In genomic region chr16:1378804-1379053, GRCh38 we compare ENCODE assay signal across 8 cellular contexts. TPM values are rescaled to one million over a fixed set of nuclear protein-coding genes. Genes with fewer than 3 reads are reported as not detected.
A peak's percentile ranks its signal among the peaks of the same experiment; 100 is the strongest.
DNase-seq lines count a peak whose midpoint lies in the region.

No MANE protein-coding gene starts in this region.

- H3K4me1 ChIP-seq in stomach smooth muscle (ENCODE audit: control insufficient read depth, insufficient read depth, low read length), result peaks cover 16% of the 10 kb centered on the region

- peaks cover 15% of the 10 kb centered on the region for H3K4me1 Mint-ChIP-seq in T-helper 1 cell treated with Interleukin-12 subunit alpha and Interleukin-12 subunit beta and Interleukin-4 antibody, amounts not matched to agents 30 μg/mL and 1 μg/mL, for 36 hours (ENCODE audit: low read depth)
- peaks cover 15% of the 10 kb centered on the region for H3K4me1 Mint-ChIP-seq in activated T-helper 1 cell treated with anti-CD3 and anti-CD28 coated beads, Interleukin-12 subunit alpha, Interleukin-12 subunit beta, Interleukin-2, Interleukin-4 antibody, amounts not matched to agents 30 ng/mL and 10 ng/mL and 1 ng/mL, durations not matched to agents 14 hours and 24 hours and 36 hours (ENCODE audit: low read depth)

- H3K4me3 ChIP-seq in iPS-18c (ENCODE audit: insufficient read depth, low read depth, low read length) (peak overlapping the region; percentile 80), stomach smooth muscle (ENCODE audit: low read length in 2 of 2) (peak overlapping the region; percentile 31 to 66)

- H3K27me3 Mint-ChIP-seq in T-helper 1 cell treated with Interleukin-12 subunit alpha and Interleukin-12 subunit beta and Interleukin-4 antibody, amounts not matched to agents 30 μg/mL and 1 μg/mL, for 36 hours (ENCODE audit: low read depth), result no peaks in the 10 kb centered on the region
- H3K27me3 Mint-ChIP-seq in activated T-helper 1 cell treated with anti-CD3 and anti-CD28 coated beads, Interleukin-12 subunit alpha, Interleukin-12 subunit beta, Interleukin-2, Interleukin-4 antibody, amounts not matched to agents 30 ng/mL and 10 ng/mL and 1 ng/mL, durations not matched to agents 14 hours and 24 hours and 36 hours (ENCODE audit: insufficient read depth), result no peaks in the 10 kb centered on the region

- DNase-seq in T-helper 1 cell (no peak), DMS 273 treated with DMSO at 0.1 percent for 48 hours (lab: John Stamatoyannopoulos, UW) (no peak), NCI-H1436 treated with DMSO at 0.1 percent for 48 hours (lab: John Stamatoyannopoulos, UW) (no peak), NCI-H187 (lab: John Stamatoyannopoulos, UW) (no peak)
- DNase-seq in activated T-helper 1 cell treated with anti-CD3 and anti-CD28 coated beads, Interleukin-12 subunit alpha, Interleukin-12 subunit beta, Interleukin-2, Interleukin-4 antibody, amounts not matched to agents 30 ng/mL and 10 ng/mL and 1 ng/mL, durations not matched to agents 14 hours and 24 hours and 36 hours (ENCODE audit: low spot score), result no peak

- no peak overlapping the region for H3K27ac ChIP-seq in stomach smooth muscle (ENCODE audit: low read length)

- peaks cover 2% of the 10 kb centered on the region for H3K9me3 ChIP-seq in iPS-18c (ENCODE audit: control insufficient read depth, insufficient read depth, low read length)
- no peaks in the 10 kb centered on the region for H3K9me3 ChIP-seq in stomach smooth muscle (ENCODE audit: control insufficient read depth in 2 of 2, low read length in 2 of 2)

- H3K36me3 Mint-ChIP-seq in T-helper 1 cell treated with Interleukin-12 subunit alpha and Interleukin-12 subunit beta and Interleukin-4 antibody, amounts not matched to agents 30 μg/mL and 1 μg/mL, for 36 hours (ENCODE audit: low read depth), result peaks cover 4% of the 10 kb centered on the region
- peaks cover 5% of the 10 kb centered on the region for H3K36me3 Mint-ChIP-seq in activated T-helper 1 cell treated with anti-CD3 and anti-CD28 coated beads, Interleukin-12 subunit alpha, Interleukin-12 subunit beta, Interleukin-2, Interleukin-4 antibody, amounts not matched to agents 30 ng/mL and 10 ng/mL and 1 ng/mL, durations not matched to agents 14 hours and 24 hours and 36 hours (ENCODE audit: low read depth)

- H3K36me3 ChIP-seq in stomach smooth muscle (ENCODE audit: control insufficient read depth in 2 of 2, insufficient read depth in 2 of 2, low read length in 2 of 2), result peaks cover 3 to 10% of the 10 kb centered on the region in 2 donors

- peak overlapping the region; percentile 81 for H3K4me3 Mint-ChIP-seq in T-helper 1 cell treated with Interleukin-12 subunit alpha and Interleukin-12 subunit beta and Interleukin-4 antibody, amounts not matched to agents 30 μg/mL and 1 μg/mL, for 36 hours
- H3K4me3 Mint-ChIP-seq in activated T-helper 1 cell treated with anti-CD3 and anti-CD28 coated beads, Interleukin-12 subunit alpha, Interleukin-12 subunit beta, Interleukin-2, Interleukin-4 antibody, amounts not matched to agents 30 ng/mL and 10 ng/mL and 1 ng/mL, durations not matched to agents 14 hours and 24 hours and 36 hours, result peak overlapping the region; percentile 83

- H3K27me3 ChIP-seq in stomach smooth muscle (ENCODE audit: control insufficient read depth in 1 of 2, insufficient read depth in 2 of 2, low read length in 2 of 2), result no peaks in the 10 kb centered on the region

- peak overlapping the region; percentile 90 for H3K27ac Mint-ChIP-seq in T-helper 1 cell treated with Interleukin-12 subunit alpha and Interleukin-12 subunit beta and Interleukin-4 antibody, amounts not matched to agents 30 μg/mL and 1 μg/mL, for 36 hours
- H3K27ac Mint-ChIP-seq in activated T-helper 1 cell treated with anti-CD3 and anti-CD28 coated beads, Interleukin-12 subunit alpha, Interleukin-12 subunit beta, Interleukin-2, Interleukin-4 antibody, amounts not matched to agents 30 ng/mL and 10 ng/mL and 1 ng/mL, durations not matched to agents 14 hours and 24 hours and 36 hours, result peak overlapping the region; percentile 94

- intact Hi-C loops in activated T-helper 1 cell treated with anti-CD3 and anti-CD28 coated beads, Interleukin-12 subunit alpha, Interleukin-12 subunit beta, Interleukin-2, Interleukin-4 antibody, amounts not matched to agents 30 ng/mL and 10 ng/mL and 1 ng/mL, durations not matched to agents 14 hours and 24 hours and 36 hours (cut with micrococcal nuclease), result loop anchor here (1.0 to 2.0 kb wide), 6 partner anchors 27 to 114 kb away; partner anchors contain the start of genes GNPTG, TELO2, TSR3 and UBE2I

- peak overlapping the region in 1 of 2 donors; percentile 37 for H3K9ac ChIP-seq in stomach smooth muscle (ENCODE audit: low read length in 2 of 2)

- H3K9me3 Mint-ChIP-seq in T-helper 1 cell treated with Interleukin-12 subunit alpha and Interleukin-12 subunit beta and Interleukin-4 antibody, amounts not matched to agents 30 μg/mL and 1 μg/mL, for 36 hours, result no peaks in the 10 kb centered on the region
- H3K9me3 Mint-ChIP-seq in activated T-helper 1 cell treated with anti-CD3 and anti-CD28 coated beads, Interleukin-12 subunit alpha, Interleukin-12 subunit beta, Interleukin-2, Interleukin-4 antibody, amounts not matched to agents 30 ng/mL and 10 ng/mL and 1 ng/mL, durations not matched to agents 14 hours and 24 hours and 36 hours, result no peaks in the 10 kb centered on the region

RNA-seq across cellular contexts. Expression of gene GNPTG, which starts 27.0 kb away (rescaled TPM):
- total RNA-seq in activated T-helper 1 cell treated with anti-CD3 and anti-CD28 coated beads, Interleukin-12 subunit alpha, Interleukin-12 subunit beta, Interleukin-2, Interleukin-4 antibody, amounts not matched to agents 30 ng/mL and 10 ng/mL and 1 ng/mL, durations not matched to agents 14 hours and 24 hours and 36 hours, result 21.4 and 22.5 TPM in 2 replicates

RNA-seq across cellular contexts. Expression of gene TSR3, which starts 27.1 kb away (rescaled TPM):
- total RNA-seq in activated T-helper 1 cell treated with anti-CD3 and anti-CD28 coated beads, Interleukin-12 subunit alpha, Interleukin-12 subunit beta, Interleukin-2, Interleukin-4 antibody, amounts not matched to agents 30 ng/mL and 10 ng/mL and 1 ng/mL, durations not matched to agents 14 hours and 24 hours and 36 hours, result 87.4 and 89.4 TPM in 2 replicates

RNA-seq across cellular contexts. Expression of gene UNKL, which starts 35.8 kb away (rescaled TPM):
- 42.7 and 46.1 TPM in 2 replicates for total RNA-seq in activated T-helper 1 cell treated with anti-CD3 and anti-CD28 coated beads, Interleukin-12 subunit alpha, Interleukin-12 subunit beta, Interleukin-2, Interleukin-4 antibody, amounts not matched to agents 30 ng/mL and 10 ng/mL and 1 ng/mL, durations not matched to agents 14 hours and 24 hours and 36 hours

RNA-seq across cellular contexts. Expression of gene UQCC4, which starts 41.8 kb away (rescaled TPM):
- 22.6 and 23.4 TPM in 2 replicates for total RNA-seq in activated T-helper 1 cell treated with anti-CD3 and anti-CD28 coated beads, Interleukin-12 subunit alpha, Interleukin-12 subunit beta, Interleukin-2, Interleukin-4 antibody, amounts not matched to agents 30 ng/mL and 10 ng/mL and 1 ng/mL, durations not matched to agents 14 hours and 24 hours and 36 hours

RNA-seq across cellular contexts. Expression of gene BAIAP3, which starts 45.3 kb away (rescaled TPM):
- 0.07 and 0.18 TPM in 2 replicates for total RNA-seq in activated T-helper 1 cell treated with anti-CD3 and anti-CD28 coated beads, Interleukin-12 subunit alpha, Interleukin-12 subunit beta, Interleukin-2, Interleukin-4 antibody, amounts not matched to agents 30 ng/mL and 10 ng/mL and 1 ng/mL, durations not matched to agents 14 hours and 24 hours and 36 hours
